Comparison of ENCODE assay signal across 1 cellular context in the genomic region with DNA sequence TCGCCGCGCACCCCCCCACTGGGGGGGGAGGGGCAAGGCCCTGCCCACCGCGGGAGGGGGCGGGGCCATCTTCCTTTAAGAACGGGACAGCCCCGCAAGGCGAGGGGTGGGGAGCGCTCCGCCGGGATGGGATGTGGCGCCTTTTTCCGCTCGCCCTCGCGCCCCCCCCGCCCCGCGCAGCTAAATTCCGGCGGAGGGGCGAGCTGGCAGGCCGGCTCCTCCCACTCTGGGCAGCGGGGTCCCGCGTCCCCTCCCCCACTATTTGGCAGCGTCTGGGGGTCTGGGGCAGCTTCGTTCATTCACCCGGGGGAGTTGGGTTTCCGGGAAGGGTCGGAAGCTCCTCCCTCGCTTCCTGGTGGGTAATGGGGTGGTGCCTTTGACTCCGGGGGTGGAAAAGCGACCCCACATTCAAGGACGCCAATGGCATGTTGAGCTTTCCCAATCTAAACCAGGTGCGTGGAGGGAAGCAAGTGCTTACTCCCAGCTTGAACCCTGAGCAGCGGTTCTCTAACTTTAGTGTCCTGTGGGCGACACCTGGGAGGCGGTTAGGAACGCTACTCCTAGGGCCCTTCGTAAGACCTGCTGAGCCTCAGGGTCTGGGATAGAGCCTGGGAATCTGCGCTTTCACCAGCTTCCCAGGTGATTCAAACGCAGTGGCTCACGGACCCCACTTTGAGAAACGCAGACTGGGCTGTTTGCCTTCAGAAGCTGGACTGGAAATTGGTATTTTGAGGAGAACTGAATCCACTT.
TF ChIP-seq lines count a peak whose summit lies in the region.

No MANE protein-coding gene starts in this region.

TF ChIP-seq in HepG2, 621 proteins besides CTCF, POLR2A, EP300 and RAD21 (continued from another document and continues in another):
- TF ChIP-seq CREB1 (IDR thresholded peaks at IDR 0.05) (no peak), CREB1 (CRISPR knock-in tag; IDR thresholded peaks at IDR 0.05) (no peak), ZSCAN22 (CRISPR knock-in tag; IDR thresholded peaks at IDR 0.05) (no peak), ZNF317 (CRISPR knock-in tag; IDR thresholded peaks at IDR 0.05) (peak; percentile 71), SNAI1 (CRISPR knock-in tag; IDR thresholded peaks at IDR 0.05; ENCODE audit: borderline replicate concordance) (no peak; the same call in 1 of the 2 replicates), NFRKB (IDR thresholded peaks at IDR 0.05) (no peak), POGZ (CRISPR knock-in tag; IDR thresholded peaks at IDR 0.05) (peak; percentile 49), KAT2B (IDR thresholded peaks at IDR 0.05; ENCODE audit: borderline replicate concordance, low read depth, low read length) (no peak), TARDBP (CRISPR knock-in tag; IDR thresholded peaks at IDR 0.05) (0 out of 2 replicates have a peak, but pooled peaks have one; percentile 43), ZNF589 (CRISPR knock-in tag; conservative IDR thresholded peaks at IDR 0.05) (peak; percentile 78; the same call in 1 of the 2 replicates), ZBTB3 (CRISPR knock-in tag; IDR thresholded peaks at IDR 0.05; ENCODE audit: borderline replicate concordance, low read depth) (no peak), NFIC (IDR thresholded peaks at IDR 0.05; ENCODE audit: low read length) (no peak), ZNF207 (IDR thresholded peaks at IDR 0.05; ENCODE audit: borderline replicate concordance) (no peak), RNF2 (conservative IDR thresholded peaks at IDR 0.05; ENCODE audit: low read depth) (no peak; the same call in 1 of the 2 replicates), SOX5 (CRISPR knock-in tag; IDR thresholded peaks at IDR 0.05; ENCODE audit: borderline replicate concordance) (no peak), ZNF333 (CRISPR knock-in tag; IDR thresholded peaks at IDR 0.05; ENCODE audit: borderline replicate concordance) (no peak), PTBP1 (IDR thresholded peaks at IDR 0.05; ENCODE audit: low read depth, low read length, poor library complexity, severe bottlenecking) (peak; percentile 98), FOSL1 (CRISPR knock-in tag; IDR thresholded peaks at IDR 0.05; ENCODE audit: borderline replicate concordance) (no peak), MTA3 (CRISPR knock-in tag; IDR thresholded peaks at IDR 0.05) (no peak), FOXO1 (CRISPR knock-in tag; IDR thresholded peaks at IDR 0.05) (no peak; the same call in 1 of the 2 replicates), NR2F2 (IDR thresholded peaks at IDR 0.05; ENCODE audit: borderline replicate concordance, low read depth) (peak; percentile 57; the same call in 1 of the 2 replicates), HCFC1 (IDR thresholded peaks at IDR 0.05; ENCODE audit: low read depth, low read length) (no peak), MEIS1 (CRISPR knock-in tag; IDR thresholded peaks at IDR 0.05; ENCODE audit: borderline replicate concordance) (no peak; the same call in 1 of the 2 replicates), SAFB2 (CRISPR knock-in tag; IDR thresholded peaks at IDR 0.05; ENCODE audit: borderline replicate concordance, low read depth) (no peak; the same call in 1 of the 2 replicates), ZNF598 (CRISPR knock-in tag; IDR thresholded peaks at IDR 0.05; ENCODE audit: borderline replicate concordance) (peak; percentile 99), HOXA5 (CRISPR knock-in tag; IDR thresholded peaks at IDR 0.05) (peak; percentile 84; the same call in 1 of the 2 replicates), TBX3 (IDR thresholded peaks at IDR 0.05; ENCODE audit: borderline replicate concordance) (no peak), ZBTB1 (CRISPR knock-in tag; IDR thresholded peaks at IDR 0.05; ENCODE audit: borderline replicate concordance) (no peak), ZNF569 (CRISPR knock-in tag; IDR thresholded peaks at IDR 0.05; ENCODE audit: borderline replicate concordance) (0 out of 2 replicates have a peak, but pooled peaks have one; percentile 87), DMAP1 (CRISPR knock-in tag; IDR thresholded peaks at IDR 0.05) (peak; percentile 80; the same call in 1 of the 2 replicates), SNRNP70 (IDR thresholded peaks at IDR 0.05; ENCODE audit: low read depth, low read length) (no peak), ZC3H4 (CRISPR knock-in tag; IDR thresholded peaks at IDR 0.05; ENCODE audit: borderline replicate concordance) (peak; percentile 60; the same call in 1 of the 2 replicates), CREM (IDR thresholded peaks at IDR 0.05) (0 out of 2 replicates have a peak, but pooled peaks have one; percentile 23), CREM (CRISPR knock-in tag; IDR thresholded peaks at IDR 0.05) (no peak), ZNF253 (CRISPR knock-in tag; IDR thresholded peaks at IDR 0.05; ENCODE audit: borderline replicate concordance) (no peak), IRX3 (CRISPR knock-in tag; IDR thresholded peaks at IDR 0.05; ENCODE audit: borderline replicate concordance, low read depth) (no peak), ZSCAN20 (CRISPR knock-in tag; IDR thresholded peaks at IDR 0.05; ENCODE audit: borderline replicate concordance) (0 out of 2 replicates have a peak, but pooled peaks have one; percentile 51), ZNF781 (CRISPR knock-in tag; IDR thresholded peaks at IDR 0.05; ENCODE audit: borderline replicate concordance, not compliant biosample characterization) (peak; percentile 97), ZNF446 (CRISPR knock-in tag; IDR thresholded peaks at IDR 0.05) (no peak; the same call in 1 of the 2 replicates), KDM5B (CRISPR knock-in tag; IDR thresholded peaks at IDR 0.05; ENCODE audit: borderline replicate concordance) (peak; percentile 58; the same call in 1 of the 2 replicates), TCF7 (IDR thresholded peaks at IDR 0.05; ENCODE audit: low read depth) (no peak), FLYWCH1 (CRISPR knock-in tag; IDR thresholded peaks at IDR 0.05) (no peak), KAT8 (CRISPR knock-in tag; IDR thresholded peaks at IDR 0.05) (peak; percentile 59), JDP2 (CRISPR knock-in tag; IDR thresholded peaks at IDR 0.05; ENCODE audit: borderline replicate concordance) (no peak; the same call in 1 of the 2 replicates), JUND (CRISPR knock-in tag; IDR thresholded peaks at IDR 0.05) (0 out of 2 replicates have a peak, but pooled peaks have one; percentile 16), SCMH1 (CRISPR knock-in tag; IDR thresholded peaks at IDR 0.05; ENCODE audit: borderline replicate concordance) (no peak), NBN (conservative IDR thresholded peaks at IDR 0.05) (no peak), ZNF331 (CRISPR knock-in tag; IDR thresholded peaks at IDR 0.05) (peak; percentile 49), TOPORS (CRISPR knock-in tag; IDR thresholded peaks at IDR 0.05) (no peak), ZNF282 (IDR thresholded peaks at IDR 0.05; ENCODE audit: partially characterized antibody) (no peak), HOXD1 (CRISPR knock-in tag; IDR thresholded peaks at IDR 0.05) (peak; percentile 73), STAT5B (CRISPR knock-in tag; IDR thresholded peaks at IDR 0.05) (0 out of 2 replicates have a peak, but pooled peaks have one; percentile 49), ZFAT (CRISPR knock-in tag; conservative IDR thresholded peaks at IDR 0.05) (no peak)
- TF ChIP-seq, protein P1, sequence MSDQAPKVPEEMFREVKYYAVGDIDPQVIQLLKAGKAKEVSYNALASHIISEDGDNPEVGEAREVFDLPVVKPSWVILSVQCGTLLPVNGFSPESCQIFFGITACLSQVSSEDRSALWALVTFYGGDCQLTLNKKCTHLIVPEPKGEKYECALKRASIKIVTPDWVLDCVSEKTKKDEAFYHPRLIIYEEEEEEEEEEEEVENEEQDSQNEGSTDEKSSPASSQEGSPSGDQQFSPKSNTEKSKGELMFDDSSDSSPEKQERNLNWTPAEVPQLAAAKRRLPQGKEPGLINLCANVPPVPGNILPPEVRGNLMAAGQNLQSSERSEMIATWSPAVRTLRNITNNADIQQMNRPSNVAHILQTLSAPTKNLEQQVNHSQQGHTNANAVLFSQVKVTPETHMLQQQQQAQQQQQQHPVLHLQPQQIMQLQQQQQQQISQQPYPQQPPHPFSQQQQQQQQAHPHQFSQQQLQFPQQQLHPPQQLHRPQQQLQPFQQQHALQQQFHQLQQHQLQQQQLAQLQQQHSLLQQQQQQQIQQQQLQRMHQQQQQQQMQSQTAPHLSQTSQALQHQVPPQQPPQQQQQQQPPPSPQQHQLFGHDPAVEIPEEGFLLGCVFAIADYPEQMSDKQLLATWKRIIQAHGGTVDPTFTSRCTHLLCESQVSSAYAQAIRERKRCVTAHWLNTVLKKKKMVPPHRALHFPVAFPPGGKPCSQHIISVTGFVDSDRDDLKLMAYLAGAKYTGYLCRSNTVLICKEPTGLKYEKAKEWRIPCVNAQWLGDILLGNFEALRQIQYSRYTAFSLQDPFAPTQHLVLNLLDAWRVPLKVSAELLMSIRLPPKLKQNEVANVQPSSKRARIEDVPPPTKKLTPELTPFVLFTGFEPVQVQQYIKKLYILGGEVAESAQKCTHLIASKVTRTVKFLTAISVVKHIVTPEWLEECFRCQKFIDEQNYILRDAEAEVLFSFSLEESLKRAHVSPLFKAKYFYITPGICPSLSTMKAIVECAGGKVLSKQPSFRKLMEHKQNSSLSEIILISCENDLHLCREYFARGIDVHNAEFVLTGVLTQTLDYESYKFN (CRISPR knock-in tag; conservative IDR thresholded peaks at IDR 0.05): peak; percentile 71
- TF ChIP-seq, protein P2, sequence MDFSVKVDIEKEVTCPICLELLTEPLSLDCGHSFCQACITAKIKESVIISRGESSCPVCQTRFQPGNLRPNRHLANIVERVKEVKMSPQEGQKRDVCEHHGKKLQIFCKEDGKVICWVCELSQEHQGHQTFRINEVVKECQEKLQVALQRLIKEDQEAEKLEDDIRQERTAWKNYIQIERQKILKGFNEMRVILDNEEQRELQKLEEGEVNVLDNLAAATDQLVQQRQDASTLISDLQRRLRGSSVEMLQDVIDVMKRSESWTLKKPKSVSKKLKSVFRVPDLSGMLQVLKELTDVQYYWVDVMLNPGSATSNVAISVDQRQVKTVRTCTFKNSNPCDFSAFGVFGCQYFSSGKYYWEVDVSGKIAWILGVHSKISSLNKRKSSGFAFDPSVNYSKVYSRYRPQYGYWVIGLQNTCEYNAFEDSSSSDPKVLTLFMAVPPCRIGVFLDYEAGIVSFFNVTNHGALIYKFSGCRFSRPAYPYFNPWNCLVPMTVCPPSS (IDR thresholded peaks at IDR 0.05): no peak
- TF ChIP-seq, protein P3, sequence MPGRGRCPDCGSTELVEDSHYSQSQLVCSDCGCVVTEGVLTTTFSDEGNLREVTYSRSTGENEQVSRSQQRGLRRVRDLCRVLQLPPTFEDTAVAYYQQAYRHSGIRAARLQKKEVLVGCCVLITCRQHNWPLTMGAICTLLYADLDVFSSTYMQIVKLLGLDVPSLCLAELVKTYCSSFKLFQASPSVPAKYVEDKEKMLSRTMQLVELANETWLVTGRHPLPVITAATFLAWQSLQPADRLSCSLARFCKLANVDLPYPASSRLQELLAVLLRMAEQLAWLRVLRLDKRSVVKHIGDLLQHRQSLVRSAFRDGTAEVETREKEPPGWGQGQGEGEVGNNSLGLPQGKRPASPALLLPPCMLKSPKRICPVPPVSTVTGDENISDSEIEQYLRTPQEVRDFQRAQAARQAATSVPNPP (CRISPR knock-in tag; IDR thresholded peaks at IDR 0.05): no peak; the same call in 1 of the 2 replicates
- TF ChIP-seq, protein P4, sequence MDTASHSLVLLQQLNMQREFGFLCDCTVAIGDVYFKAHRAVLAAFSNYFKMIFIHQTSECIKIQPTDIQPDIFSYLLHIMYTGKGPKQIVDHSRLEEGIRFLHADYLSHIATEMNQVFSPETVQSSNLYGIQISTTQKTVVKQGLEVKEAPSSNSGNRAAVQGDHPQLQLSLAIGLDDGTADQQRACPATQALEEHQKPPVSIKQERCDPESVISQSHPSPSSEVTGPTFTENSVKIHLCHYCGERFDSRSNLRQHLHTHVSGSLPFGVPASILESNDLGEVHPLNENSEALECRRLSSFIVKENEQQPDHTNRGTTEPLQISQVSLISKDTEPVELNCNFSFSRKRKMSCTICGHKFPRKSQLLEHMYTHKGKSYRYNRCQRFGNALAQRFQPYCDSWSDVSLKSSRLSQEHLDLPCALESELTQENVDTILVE (CRISPR knock-in tag; IDR thresholded peaks at IDR 0.05): no peak
- TF ChIP-seq, protein P5, sequence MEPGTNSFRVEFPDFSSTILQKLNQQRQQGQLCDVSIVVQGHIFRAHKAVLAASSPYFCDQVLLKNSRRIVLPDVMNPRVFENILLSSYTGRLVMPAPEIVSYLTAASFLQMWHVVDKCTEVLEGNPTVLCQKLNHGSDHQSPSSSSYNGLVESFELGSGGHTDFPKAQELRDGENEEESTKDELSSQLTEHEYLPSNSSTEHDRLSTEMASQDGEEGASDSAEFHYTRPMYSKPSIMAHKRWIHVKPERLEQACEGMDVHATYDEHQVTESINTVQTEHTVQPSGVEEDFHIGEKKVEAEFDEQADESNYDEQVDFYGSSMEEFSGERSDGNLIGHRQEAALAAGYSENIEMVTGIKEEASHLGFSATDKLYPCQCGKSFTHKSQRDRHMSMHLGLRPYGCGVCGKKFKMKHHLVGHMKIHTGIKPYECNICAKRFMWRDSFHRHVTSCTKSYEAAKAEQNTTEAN (CRISPR knock-in tag; conservative IDR thresholded peaks at IDR 0.05): peak; percentile 24
- TF ChIP-seq, protein P6, sequence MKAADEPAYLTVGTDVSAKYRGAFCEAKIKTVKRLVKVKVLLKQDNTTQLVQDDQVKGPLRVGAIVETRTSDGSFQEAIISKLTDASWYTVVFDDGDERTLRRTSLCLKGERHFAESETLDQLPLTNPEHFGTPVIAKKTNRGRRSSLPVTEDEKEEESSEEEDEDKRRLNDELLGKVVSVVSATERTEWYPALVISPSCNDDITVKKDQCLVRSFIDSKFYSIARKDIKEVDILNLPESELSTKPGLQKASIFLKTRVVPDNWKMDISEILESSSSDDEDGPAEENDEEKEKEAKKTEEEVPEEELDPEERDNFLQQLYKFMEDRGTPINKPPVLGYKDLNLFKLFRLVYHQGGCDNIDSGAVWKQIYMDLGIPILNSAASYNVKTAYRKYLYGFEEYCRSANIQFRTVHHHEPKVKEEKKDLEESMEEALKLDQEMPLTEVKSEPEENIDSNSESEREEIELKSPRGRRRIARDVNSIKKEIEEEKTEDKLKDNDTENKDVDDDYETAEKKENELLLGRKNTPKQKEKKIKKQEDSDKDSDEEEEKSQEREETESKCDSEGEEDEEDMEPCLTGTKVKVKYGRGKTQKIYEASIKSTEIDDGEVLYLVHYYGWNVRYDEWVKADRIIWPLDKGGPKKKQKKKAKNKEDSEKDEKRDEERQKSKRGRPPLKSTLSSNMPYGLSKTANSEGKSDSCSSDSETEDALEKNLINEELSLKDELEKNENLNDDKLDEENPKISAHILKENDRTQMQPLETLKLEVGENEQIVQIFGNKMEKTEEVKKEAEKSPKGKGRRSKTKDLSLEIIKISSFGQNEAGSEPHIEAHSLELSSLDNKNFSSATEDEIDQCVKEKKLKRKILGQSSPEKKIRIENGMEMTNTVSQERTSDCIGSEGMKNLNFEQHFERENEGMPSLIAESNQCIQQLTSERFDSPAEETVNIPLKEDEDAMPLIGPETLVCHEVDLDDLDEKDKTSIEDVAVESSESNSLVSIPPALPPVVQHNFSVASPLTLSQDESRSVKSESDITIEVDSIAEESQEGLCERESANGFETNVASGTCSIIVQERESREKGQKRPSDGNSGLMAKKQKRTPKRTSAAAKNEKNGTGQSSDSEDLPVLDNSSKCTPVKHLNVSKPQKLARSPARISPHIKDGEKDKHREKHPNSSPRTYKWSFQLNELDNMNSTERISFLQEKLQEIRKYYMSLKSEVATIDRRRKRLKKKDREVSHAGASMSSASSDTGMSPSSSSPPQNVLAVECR (CRISPR knock-in tag; IDR thresholded peaks at IDR 0.05; ENCODE audit: borderline replicate concordance): peak; percentile 86
